ENCODE assay signal across 10 cellular contexts in genomic region chr11:65565160-65565559, GRCh38. TPM values are rescaled to one million over a fixed set of nuclear protein-coding genes. Genes with fewer than 3 reads are reported as not detected.
DNase-seq lines count a peak whose midpoint lies in the region; ATAC-seq, FAIRE-seq and TF ChIP-seq lines count a peak whose summit lies in the region.
"Not testable (repeated sequence)": the region's sequence is repeated elsewhere in the genome, so short reads cannot be mapped to it uniquely, and the experiment has no call there.
"Had no signal": no experiment of that assay in that cellular context is flagged by ENCODE, and none has a peak within 500 bp of the region (broad histone marks: within the 10 kb centered on the region; RNA-seq: fewer than 3 reads in every experiment).

No MANE protein-coding gene starts in this region.

- 71 to 80% methylated on average over 3 to 4 of the region's 8 CpGs for WGBS in gastroesophageal sphincter (ENCODE audit: low coverage in 1 of 2), 2 donors
- WGBS in psoas muscle, 3 donors: 86 to 96% (median 88%) methylated on average over 8 of the region's 8 CpGs

- CTCF ChIA-PET in activated B cell treated with CpG ODN at 0.5 μM for 24 hours (lab: Charles Lee): interaction anchor here (1.2 to 1.5 kb wide), 4 partner anchors 14 to 28 kb away, joined by 3 to 6 read pairs (median 4); no protein-coding TSS in a partner anchor

- H3K9me3 Mint-ChIP-seq in activated B cell treated with CpG ODN at 0.5 μM for 24 hours; activated T-helper 17 cell treated with anti-CD3 and anti-CD28 coated beads, Interleukin-2, amount 50 U/mL, for 72 hours; astrocyte (ENCODE audit: unreplicated experiment): not testable (repeated sequence)

- intact Hi-C loops in activated B cell treated with CpG ODN at 0.5 μM for 24 hours (cut with micrococcal nuclease); psoas muscle (cut with DNase I): not testable (repeated sequence)

- H3K27ac Mint-ChIP-seq in activated B cell treated with CpG ODN at 0.5 μM for 24 hours (peak overlapping the region; percentile 82), astrocyte (ENCODE audit: unreplicated experiment) (peak overlapping the region; percentile 18)
- peak overlapping the region; percentile 93 for H3K27ac Mint-ChIP-seq in activated T-helper 17 cell treated with anti-CD3 and anti-CD28 coated beads, Interleukin-2, amount 50 U/mL, for 72 hours

- peaks cover 11% of the 10 kb centered on the region for H3K36me3 Mint-ChIP-seq in activated B cell treated with CpG ODN at 0.5 μM for 24 hours (ENCODE audit: low read depth)
- H3K36me3 Mint-ChIP-seq in activated T-helper 17 cell treated with anti-CD3 and anti-CD28 coated beads, Interleukin-2, amount 50 U/mL, for 72 hours (ENCODE audit: low read depth): peaks cover 23% of the 10 kb centered on the region
- not testable (repeated sequence) for H3K36me3 Mint-ChIP-seq in astrocyte (ENCODE audit: low read depth, unreplicated experiment)

- not testable (repeated sequence) for H3K9me3 ChIP-seq in BLaER1 treated with 17β-estradiol and CSF1 and Interleukin-3, amounts not matched to agents 10 nM and 100 nM (replicated peaks in 1 of 11); Loucy (ENCODE audit: insufficient read depth, low read depth, low read length); astrocyte (ENCODE audit: insufficient read depth, low read depth, low read length); gastroesophageal sphincter; psoas muscle; thoracic aorta

- not testable (repeated sequence) for H3K27me3 ChIP-seq in BLaER1 treated with 17β-estradiol and CSF1 and Interleukin-3, amounts not matched to agents 10 nM and 100 nM; Loucy (ENCODE audit: insufficient read depth, low read length, poor library complexity, severe bottlenecking); astrocyte (ENCODE audit: insufficient read depth, low read length); gastroesophageal sphincter; psoas muscle (ENCODE audit: insufficient read depth in 3 of 3, low read length in 2 of 3); thoracic aorta (replicated peaks; ENCODE audit: insufficient read depth)

- H3K79me2 ChIP-seq in Loucy (ENCODE audit: insufficient read depth, low read length) (peaks cover 18% of the 10 kb centered on the region), astrocyte (ENCODE audit: insufficient read depth, low read length) (peaks cover 21% of the 10 kb centered on the region)

- H3F3A ChIP-seq in Loucy (ENCODE audit: low read depth): not testable (repeated sequence)

- not testable (repeated sequence) for H2AFZ ChIP-seq in Loucy (ENCODE audit: low read length); astrocyte (ENCODE audit: low read depth, low read length)

- H3K27ac ChIP-seq in BLaER1 treated with 17β-estradiol and CSF1 and Interleukin-3, amounts not matched to agents 10 nM and 100 nM: peak overlapping the region in 10 of 11 experiments; percentile 48 to 93 (median 88); a peak in 20 of 22 replicates
- not testable (repeated sequence) for H3K27ac ChIP-seq in astrocyte (ENCODE audit: low read depth, low read length)
- H3K27ac ChIP-seq in gastroesophageal sphincter: peak overlapping the region in 3 of 4 donors; percentile 28 to 98 (median 32)
- peak overlapping the region; percentile 61 for H3K27ac ChIP-seq in psoas muscle
- peak overlapping the region; percentile 50 to 52 for H3K27ac ChIP-seq in thoracic aorta

- ATAC-seq in activated B cell treated with CpG ODN at 0.5 μM for 24 hours (ENCODE audit: low read depth); activated T-helper 17 cell treated with anti-CD3 and anti-CD28 coated beads, Interleukin-2, amount 50 U/mL, for 72 hours (replicated peaks); gastroesophageal sphincter; psoas muscle; thoracic aorta (ENCODE audit: insufficient number of reproducible peaks, low FRiP score, low read depth): not testable (repeated sequence)

- not testable (repeated sequence) for H3K27me3 Mint-ChIP-seq in activated B cell treated with CpG ODN at 0.5 μM for 24 hours; activated T-helper 17 cell treated with anti-CD3 and anti-CD28 coated beads, Interleukin-2, amount 50 U/mL, for 72 hours; astrocyte (ENCODE audit: low read depth, unreplicated experiment)

- TF ChIP-seq POLR2A in gastroesophageal sphincter (IDR thresholded peaks at IDR 0.05): not testable (repeated sequence)

- DNase-seq in activated B cell treated with CpG ODN at 0.5 μM for 24 hours; astrocyte (ENCODE audit: low read depth); psoas muscle; thoracic aorta (ENCODE audit: low spot score): not testable (repeated sequence)

- not testable (repeated sequence) for FAIRE-seq in astrocyte (lab: Jason Lieb, UNC)

- peak overlapping the region; percentile 18 to 79 (median 73); a peak in 20 of 22 replicates for H3K9ac ChIP-seq in BLaER1 treated with 17β-estradiol and CSF1 and Interleukin-3, amounts not matched to agents 10 nM and 100 nM
- peak overlapping the region; percentile 4 for H3K9ac ChIP-seq in Loucy (ENCODE audit: low read depth, low read length, poor library complexity, severe bottlenecking)
- not testable (repeated sequence) for H3K9ac ChIP-seq in astrocyte (ENCODE audit: low read length)

- TF ChIP-seq EP300 in gastroesophageal sphincter (IDR thresholded peaks at IDR 0.05): not testable (repeated sequence)

- H3K9me2 ChIP-seq in Loucy (replicated peaks; ENCODE audit: low read depth, low read length): not testable (repeated sequence)

- POLR2A ChIA-PET in activated B cell treated with CpG ODN at 0.5 μM for 24 hours (lab: Charles Lee): interaction anchor here (0.6 to 3.1 kb wide), 6 partner anchors 12 to 140 kb away, joined by 3 to 11 read pairs (median 6); partner anchors contain the start of gene MALAT1

- peaks cover 0 to 11% (median 0%) of the 10 kb centered on the region in 11 experiments; a peak in 4 of 22 replicates for H3K36me3 ChIP-seq in BLaER1 treated with 17β-estradiol and CSF1 and Interleukin-3, amounts not matched to agents 10 nM and 100 nM
- not testable (repeated sequence) for H3K36me3 ChIP-seq in Loucy (ENCODE audit: insufficient read depth, low read length); astrocyte (ENCODE audit: insufficient read depth, low read length); gastroesophageal sphincter; psoas muscle (ENCODE audit: insufficient read depth in 1 of 2, low read depth in 1 of 2); thoracic aorta

- peak overlapping the region; percentile 80 to 100 (median 96) for H3K4me2 ChIP-seq in BLaER1 treated with 17β-estradiol and CSF1 and Interleukin-3, amounts not matched to agents 10 nM and 100 nM
- peak overlapping the region; percentile 58 for H3K4me2 ChIP-seq in Loucy (ENCODE audit: low read depth, low read length, poor library complexity, severe bottlenecking)
- peak overlapping the region; percentile 57 for H3K4me2 ChIP-seq in astrocyte (ENCODE audit: low read length)

- peak overlapping the region in 3 of 10 experiments; percentile 35 to 47 (median 41); a peak in 7 of 20 replicates for H3K4me3 ChIP-seq in BLaER1 treated with 17β-estradiol and CSF1 and Interleukin-3, amounts not matched to agents 10 nM and 100 nM
- peak overlapping the region; percentile 20 for H3K4me3 ChIP-seq in Loucy (ENCODE audit: low read length, poor library complexity, severe bottlenecking)
- not testable (repeated sequence) for H3K4me3 ChIP-seq in astrocyte (ENCODE audit: insufficient read depth, low read depth, low read length); gastroesophageal sphincter; psoas muscle; thoracic aorta

- H4K20me1 ChIP-seq in BLaER1 treated with 17β-estradiol and CSF1 and Interleukin-3, amounts not matched to agents 10 nM and 100 nM; Loucy (ENCODE audit: insufficient read depth, low read length, poor library complexity, severe bottlenecking); astrocyte (ENCODE audit: insufficient read depth, low read length): not testable (repeated sequence)

- peaks cover 69 to 88% (median 81%) of the 10 kb centered on the region in 10 experiments for H3K4me1 ChIP-seq in BLaER1 treated with 17β-estradiol and CSF1 and Interleukin-3, amounts not matched to agents 10 nM and 100 nM
- H3K4me1 ChIP-seq in Loucy (ENCODE audit: insufficient read depth, low read length, poor library complexity, severe bottlenecking): peaks cover 29% of the 10 kb centered on the region
- peaks cover 36% of the 10 kb centered on the region for H3K4me1 ChIP-seq in astrocyte (ENCODE audit: insufficient read depth, low read length)
- H3K4me1 ChIP-seq in gastroesophageal sphincter: peaks cover 0 to 56% (median 22%) of the 10 kb centered on the region in 3 donors
- H3K4me1 ChIP-seq in psoas muscle: peaks cover 36% of the 10 kb centered on the region
- H3K4me1 ChIP-seq in thoracic aorta (ENCODE audit: control insufficient read depth in 1 of 2, low read depth in 2 of 2): peaks cover 21 to 58% of the 10 kb centered on the region in 2 donors

- not testable (repeated sequence) for H3K4me3 Mint-ChIP-seq in activated B cell treated with CpG ODN at 0.5 μM for 24 hours; astrocyte (ENCODE audit: unreplicated experiment)
- H3K4me3 Mint-ChIP-seq in activated T-helper 17 cell treated with anti-CD3 and anti-CD28 coated beads, Interleukin-2, amount 50 U/mL, for 72 hours: peak overlapping the region; percentile 85

- TF ChIP-seq CTCF in Loucy (conservative IDR thresholded peaks at IDR 0.05; ENCODE audit: low read length); activated B cell treated with CpG ODN at 0.5 μM for 24 hours (IDR thresholded peaks at IDR 0.05); astrocyte (IDR thresholded peaks at IDR 0.05; ENCODE audit: insufficient read depth, low read depth, low read length); gastroesophageal sphincter (IDR thresholded peaks at IDR 0.05); psoas muscle (IDR thresholded peaks at IDR 0.05); thoracic aorta (IDR thresholded peaks at IDR 0.05): not testable (repeated sequence)

- H3K4me1 Mint-ChIP-seq in activated B cell treated with CpG ODN at 0.5 μM for 24 hours (peaks cover 47% of the 10 kb centered on the region), astrocyte (ENCODE audit: low read depth, unreplicated experiment) (peaks cover 19% of the 10 kb centered on the region)
- peaks cover 32% of the 10 kb centered on the region for H3K4me1 Mint-ChIP-seq in activated T-helper 17 cell treated with anti-CD3 and anti-CD28 coated beads, Interleukin-2, amount 50 U/mL, for 72 hours

RNA-seq across cellular contexts. Expression of gene ZNRD2, which starts 5.1 kb away (rescaled TPM):
- total RNA-seq in activated B cell treated with CpG ODN at 0.5 μM for 24 hours: 40.9 and 41.0 TPM in 2 replicates
- total RNA-seq in activated T-helper 17 cell treated with anti-CD3 and anti-CD28 coated beads, Interleukin-2, amount 50 U/mL, for 72 hours: 10 to 100 TPM; 30.3 to 49.4 TPM
- 40.4 and 45.1 TPM in 2 replicates for total RNA-seq in astrocyte
- 10 to 100 TPM; 38.4 to 73.5 (median 43.5) TPM for total RNA-seq in gastroesophageal sphincter
- total RNA-seq in psoas muscle: 10 to 100 TPM; 31.6 to 43.5 (median 38.0) TPM
- 100 to 1,000 TPM in 1 of 3 donors, 10 to 100 TPM in 2; 58.8 to 118 (median 94.2) TPM for polyA plus RNA-seq in psoas muscle
- total RNA-seq in thoracic aorta: 10 to 100 TPM; 38.4 to 51.7 TPM

RNA-seq across cellular contexts. Expression of gene LTBP3, which starts 7.0 kb away (rescaled TPM):
- total RNA-seq in activated B cell treated with CpG ODN at 0.5 μM for 24 hours (25.0 and 25.3 TPM in 2 replicates), astrocyte (33.2 and 36.5 TPM in 2 replicates), gastroesophageal sphincter (100 to 1,000 TPM in 3 of 4 donors, 10 to 100 TPM in 1; 90.6 to 173 (median 139) TPM), psoas muscle (10 to 100 TPM; 27.9 to 82.3 (median 51.4) TPM), thoracic aorta (100 to 1,000 TPM; 492 to 512 TPM)
- total RNA-seq in activated T-helper 17 cell treated with anti-CD3 and anti-CD28 coated beads, Interleukin-2, amount 50 U/mL, for 72 hours: 100 to 1,000 TPM in 1 of 2 donors, 10 to 100 TPM in 1; 54.3 to 124 TPM
- 10 to 100 TPM; 12.7 to 19.2 (median 17.2) TPM for polyA plus RNA-seq in psoas muscle

RNA-seq across cellular contexts. Expression of gene FAM89B, which starts 7.2 kb away (rescaled TPM):
- total RNA-seq in activated B cell treated with CpG ODN at 0.5 μM for 24 hours (19.1 and 21.6 TPM in 2 replicates), astrocyte (45.2 and 47.5 TPM in 2 replicates), gastroesophageal sphincter (10 to 100 TPM; 36.6 to 68.3 (median 55.0) TPM), psoas muscle (100 to 1,000 TPM in 1 of 4 donors, 10 to 100 TPM in 3; 59.0 to 110 (median 66.9) TPM), thoracic aorta (100 to 1,000 TPM in 1 of 2 donors, 10 to 100 TPM in 1; 53.3 to 127 TPM)
- 10 to 100 TPM; 39.0 to 42.2 TPM for total RNA-seq in activated T-helper 17 cell treated with anti-CD3 and anti-CD28 coated beads, Interleukin-2, amount 50 U/mL, for 72 hours
- polyA plus RNA-seq in psoas muscle: 100 to 1,000 TPM in 1 of 3 donors, 10 to 100 TPM in 2; 66.9 to 112 (median 67.4) TPM

RNA-seq across cellular contexts. Expression of gene EHBP1L1, which starts 10.7 kb away (rescaled TPM):
- total RNA-seq in activated B cell treated with CpG ODN at 0.5 μM for 24 hours (143 and 163 TPM in 2 replicates), astrocyte (9.4 and 10.1 TPM in 2 replicates), gastroesophageal sphincter (100 to 1,000 TPM; 172 to 329 (median 202) TPM), psoas muscle (100 to 1,000 TPM; 208 to 345 (median 282) TPM), thoracic aorta (100 to 1,000 TPM; 286 to 395 TPM)
- total RNA-seq in activated T-helper 17 cell treated with anti-CD3 and anti-CD28 coated beads, Interleukin-2, amount 50 U/mL, for 72 hours: 100 to 1,000 TPM; 126 to 167 TPM
- polyA plus RNA-seq in psoas muscle: 100 to 1,000 TPM; 114 to 177 (median 170) TPM

RNA-seq across cellular contexts. Expression of gene KCNK7, which starts 30.4 kb away (rescaled TPM):
- total RNA-seq in activated B cell treated with CpG ODN at 0.5 μM for 24 hours (1.0 and 1.1 TPM in 2 replicates), astrocyte (0.84 TPM in 1 of 2 replicates, not detected in the other), gastroesophageal sphincter (1 to 10 TPM in 1 of 4 donors, under 1 TPM in 2, not detected in 1; 0.40 to 1.5 (median 0.93) TPM), psoas muscle (under 1 TPM in 3 of 4 donors, not detected in 1; 0.19 to 0.56 (median 0.27) TPM), thoracic aorta (under 1 TPM in 1 of 2 donors, not detected in 1; 0.95 TPM)
- under 1 TPM; 0.52 to 0.79 TPM for total RNA-seq in activated T-helper 17 cell treated with anti-CD3 and anti-CD28 coated beads, Interleukin-2, amount 50 U/mL, for 72 hours
- 1 to 10 TPM in 1 of 3 donors, under 1 TPM in 2; 0.22 to 1.4 (median 0.99) TPM for polyA plus RNA-seq in psoas muscle
- total RNA-seq: HT1080, temporal lobe had no signal

Comparison
In these comparisons a context has a peak if more than half of its experiments do, and no peak if none do; other contexts are left out.
1. H3K27ac Mint-ChIP-seq: peak in every context shown above with its lines; median percentile 93 in activated T-helper 17 cell treated with anti-CD3 and anti-CD28 coated beads, Interleukin-2, amount 50 U/mL, for 72 hours; 82 in activated B cell treated with CpG ODN at 0.5 μM for 24 hours; 18 in astrocyte.